ENCODE assay signal across 17 cellular contexts in genomic region chrX:10525381-10525780, GRCh38.
DNase-seq lines count a peak whose midpoint lies in the region; FAIRE-seq and TF ChIP-seq lines count a peak whose summit lies in the region.
"Had no signal": no experiment of that assay in that cellular context is flagged by ENCODE, and none has a peak within 500 bp of the region (broad histone marks: within the 10 kb centered on the region; RNA-seq: fewer than 3 reads in every experiment).

No MANE protein-coding gene starts in this region.

- no peak overlapping the region for H2BK15ac ChIP-seq in mesenchymal stem cell (ENCODE audit: low read depth, poor library complexity, severe bottlenecking)

- no peak overlapping the region for H3K9ac ChIP-seq in astrocyte (ENCODE audit: low read length)
- no peak overlapping the region for H3K9ac ChIP-seq in mesenchymal stem cell (ENCODE audit: low read length)

- H3K27me3 Mint-ChIP-seq in astrocyte (ENCODE audit: low read depth, unreplicated experiment) = no peaks in the 10 kb centered on the region

- no peak overlapping the region for H3K4ac ChIP-seq in mesenchymal stem cell (ENCODE audit: low read depth in 1 of 2, low read length in 2 of 2)

- H3K23ac ChIP-seq in mesenchymal stem cell (ENCODE audit: low read length in 2 of 2) = no peak overlapping the region

- no peak for TF ChIP-seq CTCF in astrocyte (IDR thresholded peaks at IDR 0.05; ENCODE audit: insufficient read depth, low read depth, low read length)

- H3K4me1 Mint-ChIP-seq in astrocyte (ENCODE audit: low read depth, unreplicated experiment) = peaks cover 7% of the 10 kb centered on the region
- H3K4me1 Mint-ChIP-seq: CD4-positive, alpha-beta memory T cell had no signal

- no peak overlapping the region for H3K4me2 ChIP-seq in astrocyte (ENCODE audit: low read length)
- H3K4me2 ChIP-seq in mesenchymal stem cell (ENCODE audit: low read length, poor library complexity, severe bottlenecking) = no peak overlapping the region

- H2BK120ac ChIP-seq in mesenchymal stem cell (ENCODE audit: low read depth, low read length) = no peak overlapping the region

- no peak overlapping the region for H4K8ac ChIP-seq in mesenchymal stem cell (ENCODE audit: low read length)

- no peak overlapping the region for H3K27ac Mint-ChIP-seq in astrocyte (ENCODE audit: unreplicated experiment)
- H3K27ac Mint-ChIP-seq: CD4-positive, alpha-beta memory T cell had no signal

- FAIRE-seq in astrocyte (lab: Jason Lieb, UNC) = peak; percentile 56
- FAIRE-seq: GM12891, GM19239, H1 had no signal

- H4K91ac ChIP-seq in mesenchymal stem cell (ENCODE audit: low read length) = no peak overlapping the region

- no peak overlapping the region for H3K27ac ChIP-seq in astrocyte (ENCODE audit: low read depth, low read length)
- no peak overlapping the region for H3K27ac ChIP-seq in mesenchymal stem cell (ENCODE audit: low read length, poor library complexity, severe bottlenecking)
- H3K27ac ChIP-seq: C4-2B had no signal

- no peaks in the 10 kb centered on the region for H3K9me3 Mint-ChIP-seq in astrocyte (ENCODE audit: unreplicated experiment)

- no peak overlapping the region for H3K18ac ChIP-seq in mesenchymal stem cell (ENCODE audit: low read depth in 1 of 2, low read length in 2 of 2)

- no peak overlapping the region for H3K4me3 Mint-ChIP-seq in astrocyte (ENCODE audit: unreplicated experiment)
- H3K4me3 Mint-ChIP-seq: CD4-positive, alpha-beta memory T cell had no signal

- no peak overlapping the region for H2AK5ac ChIP-seq in mesenchymal stem cell (ENCODE audit: low read length, severe bottlenecking)

- no peak overlapping the region for H2BK12ac ChIP-seq in mesenchymal stem cell (ENCODE audit: low read length in 2 of 2)

- DNase-seq in EH (ENCODE audit: low read depth) (peak; percentile 13), NCI-H226 (peak; percentile 12), astrocyte (ENCODE audit: low read depth) (no peak), mesenchymal stem cell (peak; percentile 6), NCI-H1417 treated with DMSO at 0.1 percent for 48 hours (lab: John Stamatoyannopoulos, UW) (no peak), DMS53 treated with DMSO at 0.1 percent for 48 hours (lab: John Stamatoyannopoulos, UW; ENCODE audit: unreplicated experiment) (no peak)
- DNase-seq in effector CD4-positive, alpha-beta T cell = no peak
- DNase-seq: ACHN; CD4-positive, alpha-beta memory T cell; DMS153; DMS79 treated with DMSO at 0.1 percent for 48 hours; EL had no signal

- no peaks in the 10 kb centered on the region for H3K9me3 ChIP-seq in astrocyte (ENCODE audit: insufficient read depth, low read depth, low read length)
- H3K9me3 ChIP-seq in mesenchymal stem cell (ENCODE audit: control insufficient read depth, low read length) = no peaks in the 10 kb centered on the region
- H3K9me3 ChIP-seq: HAP-1 had no signal

- no peaks in the 10 kb centered on the region for H3K79me2 ChIP-seq in astrocyte (ENCODE audit: insufficient read depth, low read length)

- H3K36me3 ChIP-seq in astrocyte (ENCODE audit: insufficient read depth, low read length) = peaks cover 5% of the 10 kb centered on the region
- no peaks in the 10 kb centered on the region for H3K36me3 ChIP-seq in mesenchymal stem cell (ENCODE audit: control insufficient read depth in 1 of 2, insufficient read depth in 2 of 2, low read depth in 1 of 2, low read length in 2 of 2)
- H3K36me3 ChIP-seq: HAP-1 had no signal

- no peak overlapping the region for H2BK5ac ChIP-seq in mesenchymal stem cell (ENCODE audit: low read depth, low read length, poor library complexity, severe bottlenecking)

- H3K27me3 ChIP-seq in astrocyte (ENCODE audit: insufficient read depth, low read length) (no peaks in the 10 kb centered on the region), mesenchymal stem cell (ENCODE audit: control insufficient read depth in 1 of 2, insufficient read depth in 1 of 2, low read length in 2 of 2) (no peaks in the 10 kb centered on the region)

- no peak overlapping the region for H3K14ac ChIP-seq in mesenchymal stem cell (ENCODE audit: low read length in 2 of 2)

- no peak overlapping the region for H3K4me3 ChIP-seq in astrocyte (ENCODE audit: insufficient read depth, low read depth, low read length)
- no peak overlapping the region for H3K4me3 ChIP-seq in mesenchymal stem cell (ENCODE audit: insufficient read depth in 1 of 2, low read depth in 1 of 2, low read length in 2 of 2)
- H3K4me3 ChIP-seq: HAP-1 had no signal

- 56% methylated on average over 4 of the region's 5 CpGs for WGBS in mesenchymal stem cell

- H3K36me3 Mint-ChIP-seq in astrocyte (ENCODE audit: low read depth, unreplicated experiment) = no peaks in the 10 kb centered on the region
- H3K36me3 Mint-ChIP-seq: CD4-positive, alpha-beta memory T cell had no signal

- no peaks in the 10 kb centered on the region for H4K20me1 ChIP-seq in astrocyte (ENCODE audit: insufficient read depth, low read length)

- H2AFZ ChIP-seq in astrocyte (ENCODE audit: low read depth, low read length) (no peak overlapping the region), mesenchymal stem cell (ENCODE audit: low read depth, low read length) (no peak overlapping the region)

- H3K79me1 ChIP-seq in mesenchymal stem cell (replicated peaks; ENCODE audit: low read length, poor library complexity, severe bottlenecking) = peaks cover 6% of the 10 kb centered on the region

- no peaks in the 10 kb centered on the region for H3K4me1 ChIP-seq in astrocyte (ENCODE audit: insufficient read depth, low read length)
- no peaks in the 10 kb centered on the region for H3K4me1 ChIP-seq in mesenchymal stem cell (ENCODE audit: control insufficient read depth, insufficient read depth, low read depth, low read length)

Comparison
In these comparisons a context has a peak if more than half of its experiments do, and no peak if none do; other contexts are left out.
1. DNase-seq: peak in EH (single experiment), NCI-H226 (single experiment) and mesenchymal stem cell (single experiment); none in astrocyte (single experiment), NCI-H1417 treated with DMSO at 0.1 percent for 48 hours (single experiment), DMS53 treated with DMSO at 0.1 percent for 48 hours (single experiment) and effector CD4-positive, alpha-beta T cell (single experiment).